9 cellular contexts compared by ENCODE assay signal in genomic region chr20:4925842-4926530, GRCh38.
DNase-seq lines count a peak whose midpoint lies in the region; ATAC-seq, FAIRE-seq and TF ChIP-seq lines count a peak whose summit lies in the region.
"Had no signal": no experiment of that assay in that cellular context is flagged by ENCODE, and none has a peak within 500 bp of the region (broad histone marks: within the 10 kb centered on the region; RNA-seq: fewer than 3 reads in every experiment).

No MANE protein-coding gene starts in this region.

- TF ChIP-seq CTCF in astrocyte (IDR thresholded peaks at IDR 0.05; ENCODE audit: insufficient read depth, low read depth, low read length) (no peak), heart right ventricle (IDR thresholded peaks at IDR 0.05) (no peak), retinal pigment epithelial cell (conservative IDR thresholded peaks at IDR 0.05; ENCODE audit: low read depth, low read length) (no peak)

- in situ Hi-C loops in HAP-1 (cut with MboI; ENCODE audit: low sequenced_read_pairs): no loop called here

- H3K4me1 ChIP-seq in astrocyte (ENCODE audit: insufficient read depth, low read length) (peaks cover 16% of the 10 kb centered on the region), heart right ventricle (peaks cover 0 to 25% (median 15%) of the 10 kb centered on the region in 9 donors), HAP-1 (no peaks in the 10 kb centered on the region)

- intact Hi-C loops in heart right ventricle (cut with DNase I): no loop called here

- DNase-seq in EH (ENCODE audit: low read depth) (peak; percentile 43), astrocyte (ENCODE audit: low read depth) (peak; percentile 87), heart right ventricle (peak; percentile 53 to 78), retinal pigment epithelial cell (ENCODE audit: low read depth) (peak; percentile 90), HAP-1 (ENCODE audit: low spot score in 2 of 2) (no peak), NCI-H526 (lab: John Stamatoyannopoulos, UW) (no peak)
- DNase-seq: NCI-H2171 had no signal

- H3K4me2 ChIP-seq in astrocyte (ENCODE audit: low read length): peak overlapping the region; percentile 74

- H3K4me3 ChIP-seq in astrocyte (ENCODE audit: insufficient read depth, low read depth, low read length) (peak overlapping the region; percentile 4), heart right ventricle (peak overlapping the region in 6 of 10 donors; percentile 5 to 28 (median 20)), retinal pigment epithelial cell (ENCODE audit: low read length) (peak overlapping the region; percentile 18), HAP-1 (no peak overlapping the region)

- H3K4me1 Mint-ChIP-seq in astrocyte (ENCODE audit: low read depth, unreplicated experiment): peaks cover 1% of the 10 kb centered on the region

- H3K27ac Mint-ChIP-seq in astrocyte (ENCODE audit: unreplicated experiment): no peak overlapping the region

- no peaks in the 10 kb centered on the region for H3K27me3 ChIP-seq in astrocyte (ENCODE audit: insufficient read depth, low read length)
- no peaks in the 10 kb centered on the region for H3K27me3 ChIP-seq in heart right ventricle
- no peaks in the 10 kb centered on the region for H3K27me3 ChIP-seq in HAP-1 (ENCODE audit: low read depth)

- H3K9ac ChIP-seq in astrocyte (ENCODE audit: low read length): peak overlapping the region; percentile 48

- no peaks in the 10 kb centered on the region for H3K9me3 ChIP-seq in astrocyte (ENCODE audit: insufficient read depth, low read depth, low read length)
- no peaks in the 10 kb centered on the region for H3K9me3 ChIP-seq in heart right ventricle
- no peaks in the 10 kb centered on the region for H3K9me3 ChIP-seq in HAP-1

- H3K27me3 Mint-ChIP-seq in astrocyte (ENCODE audit: low read depth, unreplicated experiment): no peaks in the 10 kb centered on the region

- no peaks in the 10 kb centered on the region for H4K20me1 ChIP-seq in astrocyte (ENCODE audit: insufficient read depth, low read length)

- ATAC-seq in heart right ventricle (peak; percentile 62 to 95 (median 90)), GM21390 (IDR thresholded peaks at IDR 0.05; ENCODE audit: unreplicated experiment) (no peak), GM21737 (IDR thresholded peaks at IDR 0.05; ENCODE audit: unreplicated experiment) (no peak)

- no peaks in the 10 kb centered on the region for H3K9me3 Mint-ChIP-seq in astrocyte (ENCODE audit: unreplicated experiment)

- peak overlapping the region; percentile 72 for H2AFZ ChIP-seq in astrocyte (ENCODE audit: low read depth, low read length)

- peak; percentile 70 for FAIRE-seq in astrocyte (lab: Jason Lieb, UNC)

- H3K36me3 Mint-ChIP-seq in astrocyte (ENCODE audit: low read depth, unreplicated experiment): peaks cover 16% of the 10 kb centered on the region

- H3K4me3 Mint-ChIP-seq in astrocyte (ENCODE audit: unreplicated experiment): no peak overlapping the region

- no peaks in the 10 kb centered on the region for H3K79me2 ChIP-seq in astrocyte (ENCODE audit: insufficient read depth, low read length)

- H3K36me3 ChIP-seq in astrocyte (ENCODE audit: insufficient read depth, low read length): no peaks in the 10 kb centered on the region
- H3K36me3 ChIP-seq in heart right ventricle: peaks cover 0 to 19% (median 0%) of the 10 kb centered on the region in 9 donors
- H3K36me3 ChIP-seq in HAP-1 (replicated peaks): no peaks in the 10 kb centered on the region

- 54 to 64% methylated on average over 15 of the region's 15 CpGs for WGBS in heart right ventricle, 2 donors

- H3K27ac ChIP-seq in astrocyte (ENCODE audit: low read depth, low read length): peak overlapping the region; percentile 74
- H3K27ac ChIP-seq in heart right ventricle: peak overlapping the region in 9 of 10 donors; percentile 19 to 84 (median 73)

Comparison
In these comparisons a context has a peak if more than half of its experiments do, and no peak if none do; other contexts are left out.
1. DNase-seq: peak in EH (single experiment), astrocyte (single experiment), heart right ventricle (2 of 2) and retinal pigment epithelial cell (single experiment); none in HAP-1 (0 of 2) and NCI-H526 (0 of 2).
2. ATAC-seq: peak in heart right ventricle (8 of 8); none in GM21390 (single experiment) and GM21737 (single experiment).